Comparison of ENCODE assay signal across 12 cellular contexts in the genomic region with DNA sequence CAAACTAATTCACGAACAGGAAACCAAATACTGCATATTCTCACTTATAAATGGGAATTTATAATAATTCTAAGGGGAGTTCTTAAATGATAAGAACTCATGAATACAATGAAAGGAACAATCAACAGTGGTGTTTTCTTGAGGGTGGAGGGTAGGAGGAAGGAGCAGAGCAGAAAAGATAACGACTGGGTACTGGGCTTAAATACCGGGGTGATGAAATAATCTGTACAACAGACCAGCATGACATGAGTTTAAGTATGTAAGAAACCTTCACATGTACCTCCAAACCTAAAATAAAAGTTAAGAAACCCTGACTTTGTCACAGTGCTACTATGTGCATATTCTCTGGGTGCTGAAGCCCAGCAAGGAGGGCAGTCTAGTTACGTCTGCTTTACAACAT. TPM values are rescaled to one million over a fixed set of nuclear protein-coding genes. Genes with fewer than 3 reads are reported as not detected.
"Had no signal": no experiment of that assay in that cellular context is flagged by ENCODE, and none has a peak within 500 bp of the region (broad histone marks: within the 10 kb centered on the region; RNA-seq: fewer than 3 reads in every experiment).

No MANE protein-coding gene starts in this region.

- H2AFZ ChIP-seq: GM23248, GM23338 had no signal

- ATAC-seq: GM23338, HCT116 had no signal

- H3K9me3 ChIP-seq: HAP-1 had no signal

- H3K36me3 ChIP-seq: HAP-1 had no signal

- H3K4me1 ChIP-seq: HAP-1 had no signal

- H3K4me2 ChIP-seq: GM23338 had no signal

- DNase-seq: GM23248, GOT3, H7, H9, HCEC 1CT, HFFc6 had no signal

- FAIRE-seq: H1, H54 had no signal

- H3K27ac ChIP-seq: GM23248 had no signal

- H3K9ac ChIP-seq: GM23248 had no signal

- H3K4me3 ChIP-seq: GM23248, GM23338, HAP-1 had no signal

RNA-seq across cellular contexts. Expression of a gene that starts 6.6 kb away (rescaled TPM):
- total RNA-seq: GM23248, H4, H7, H9, HFFc6 had no signal
- polyA plus RNA-seq: GM23248 had no signal
